In genomic region chr1:222617367-222617951, GRCh38 we compare ENCODE assay signal across 8 cellular contexts. TPM values are rescaled to one million over a fixed set of nuclear protein-coding genes. Genes with fewer than 3 reads are reported as not detected.
DNase-seq lines count a peak whose midpoint lies in the region; ATAC-seq, FAIRE-seq and TF ChIP-seq lines count a peak whose summit lies in the region.

No MANE protein-coding gene starts in this region.

- WGBS in pancreas, 2 donors: 1 to 2% methylated on average over 14 to 36 of the region's 37 CpGs
- 2% methylated on average over 28 to 30 of the region's 37 CpGs for WGBS in thyroid gland, 2 donors

- peak; percentile 89 for DNase-seq in GM12864 (ENCODE audit: low read depth)
- DNase-seq in NCI-H1105 treated with DMSO at 0.1 percent for 48 hours (lab: John Stamatoyannopoulos, UW): peak; percentile 98
- peak; percentile 80 for DNase-seq in SKM-1 treated with dmso at 0.1 percent for 144 hours (lab: John Stamatoyannopoulos, UW; ENCODE audit: unreplicated experiment)
- DNase-seq in activated naive CD8-positive, alpha-beta T cell treated with anti-CD3 and anti-CD28 coated beads, Interleukin-2, amount 10 ng/mL, durations not matched to agents 7 days and 5 days: peak; percentile 90
- DNase-seq in cardiac muscle cell (ENCODE audit: low read depth in 1 of 2, low spot score in 1 of 2): peak; percentile 96 to 100
- DNase-seq in pancreas: peak; percentile 93 to 99 (median 98)
- peak; percentile 94 to 95 for DNase-seq in thyroid gland

- H3K9me3 ChIP-seq in cardiac muscle cell (ENCODE audit: low read depth): no peaks in the 10 kb centered on the region
- H3K9me3 ChIP-seq in pancreas: no peaks in the 10 kb centered on the region
- no peaks in the 10 kb centered on the region for H3K9me3 ChIP-seq in thyroid gland

- H3K4me1 Mint-ChIP-seq in activated naive CD8-positive, alpha-beta T cell treated with anti-CD3 and anti-CD28 coated beads, Interleukin-2, amount 10 ng/mL, durations not matched to agents 7 days and 5 days: peaks cover 17% of the 10 kb centered on the region

- peaks cover 4% of the 10 kb centered on the region for H3K36me3 Mint-ChIP-seq in activated naive CD8-positive, alpha-beta T cell treated with anti-CD3 and anti-CD28 coated beads, Interleukin-2, amount 10 ng/mL, durations not matched to agents 7 days and 5 days

- peak; percentile 85 for ATAC-seq in HG02759 (IDR thresholded peaks at IDR 0.05; ENCODE audit: unreplicated experiment)
- peak; percentile 96 for ATAC-seq in activated naive CD8-positive, alpha-beta T cell treated with anti-CD3 and anti-CD28 coated beads, Interleukin-2, amount 10 ng/mL, durations not matched to agents 7 days and 5 days (ENCODE audit: low read depth)
- peak; percentile 88 to 95 (median 92) for ATAC-seq in pancreas

- peak overlapping the region; percentile 87 for H3K27ac Mint-ChIP-seq in activated naive CD8-positive, alpha-beta T cell treated with anti-CD3 and anti-CD28 coated beads, Interleukin-2, amount 10 ng/mL, durations not matched to agents 7 days and 5 days

- TF ChIP-seq CTCF in GM12864 (IDR thresholded peaks at IDR 0.05; ENCODE audit: low read depth, low read length, missing control alignments) (no peak), cardiac muscle cell (IDR thresholded peaks at IDR 0.05; ENCODE audit: low read depth, low read length) (no peak), pancreas (IDR thresholded peaks at IDR 0.05) (no peak), thyroid gland (IDR thresholded peaks at IDR 0.05) (no peak)

- peaks cover 6% of the 10 kb centered on the region for H3K36me3 ChIP-seq in cardiac muscle cell
- no peaks in the 10 kb centered on the region for H3K36me3 ChIP-seq in pancreas
- H3K36me3 ChIP-seq in thyroid gland: no peaks in the 10 kb centered on the region

- H3K4me3 Mint-ChIP-seq in activated naive CD8-positive, alpha-beta T cell treated with anti-CD3 and anti-CD28 coated beads, Interleukin-2, amount 10 ng/mL, durations not matched to agents 7 days and 5 days: peak overlapping the region; percentile 89

- no peak overlapping the region for H3K27ac ChIP-seq in cardiac muscle cell
- H3K27ac ChIP-seq in pancreas: peak overlapping the region; percentile 56 to 80 (median 67)
- peak overlapping the region; percentile 28 to 73 (median 57) for H3K27ac ChIP-seq in thyroid gland

- H3K27me3 ChIP-seq in cardiac muscle cell: peaks cover 17% of the 10 kb centered on the region
- no peaks in the 10 kb centered on the region for H3K27me3 ChIP-seq in pancreas
- no peaks in the 10 kb centered on the region for H3K27me3 ChIP-seq in thyroid gland

- intact Hi-C loops in pancreas (cut with DNase I): no loop called here
- intact Hi-C loops in thyroid gland (cut with DNase I): no loop called here

- H3K4me1 ChIP-seq in cardiac muscle cell (ENCODE audit: low read depth) (peaks cover 3% of the 10 kb centered on the region), pancreas (peaks cover 0 to 17% (median 5%) of the 10 kb centered on the region in 3 donors), thyroid gland (peaks cover 0 to 9% of the 10 kb centered on the region in 2 donors)

- peaks cover 18% of the 10 kb centered on the region for H3K27me3 Mint-ChIP-seq in activated naive CD8-positive, alpha-beta T cell treated with anti-CD3 and anti-CD28 coated beads, Interleukin-2, amount 10 ng/mL, durations not matched to agents 7 days and 5 days

- no peak for FAIRE-seq in pancreas (lab: Jason Lieb, UNC)

- peak in 1 of 2 donors; percentile 66 for TF ChIP-seq POLR2A in thyroid gland (IDR thresholded peaks at IDR 0.05)

- POLR2A ChIA-PET in activated naive CD8-positive, alpha-beta T cell treated with anti-CD3 and anti-CD28 coated beads, Interleukin-2, amount 10 ng/mL, durations not matched to agents 7 days and 5 days (lab: Charles Lee): interaction anchor here (1.0 kb wide), 1 partner anchor 27 kb away, joined by 3 read pairs; no protein-coding TSS in a partner anchor

- H3K9me3 Mint-ChIP-seq in activated naive CD8-positive, alpha-beta T cell treated with anti-CD3 and anti-CD28 coated beads, Interleukin-2, amount 10 ng/mL, durations not matched to agents 7 days and 5 days: no peaks in the 10 kb centered on the region

- H3K4me3 ChIP-seq in GM12864 (ENCODE audit: low read depth, low read length): peak overlapping the region; percentile 59
- H3K4me3 ChIP-seq in cardiac muscle cell: peak overlapping the region; percentile 27
- H3K4me3 ChIP-seq in pancreas: peak overlapping the region; percentile 23 to 48 (median 40)
- peak overlapping the region; percentile 50 to 79 (median 51) for H3K4me3 ChIP-seq in thyroid gland (replicated peaks in 1 of 3)

RNA-seq across cellular contexts. Expression of gene MIA3, which starts 0.4 kb away (rescaled TPM):
- total RNA-seq in activated naive CD8-positive, alpha-beta T cell treated with anti-CD3 and anti-CD28 coated beads, Interleukin-2, amount 10 ng/mL, durations not matched to agents 7 days and 5 days: 10 to 100 TPM; 80.7 to 82.3 TPM
- total RNA-seq in cardiac muscle cell (29.3 and 38.5 TPM in 2 replicates), pancreas (10 to 100 TPM; 40.7 to 59.7 (median 52.3) TPM), thyroid gland (10 to 100 TPM; 58.0 to 96.3 (median 70.0) TPM)
- polyA plus RNA-seq in cardiac muscle cell (32.9 and 53.8 TPM in 2 replicates), pancreas (10 to 100 TPM; 26.9 to 29.8 TPM)

RNA-seq across cellular contexts. Expression of gene TAF1A, which starts 27.7 kb away (rescaled TPM):
- 10 to 100 TPM; 12.1 to 14.4 TPM for total RNA-seq in activated naive CD8-positive, alpha-beta T cell treated with anti-CD3 and anti-CD28 coated beads, Interleukin-2, amount 10 ng/mL, durations not matched to agents 7 days and 5 days
- 5.0 and 5.7 TPM in 2 replicates for total RNA-seq in cardiac muscle cell
- polyA plus RNA-seq in cardiac muscle cell: 3.9 and 5.5 TPM in 2 replicates
- 1 to 10 TPM; 1.6 to 4.1 (median 2.5) TPM for total RNA-seq in pancreas
- polyA plus RNA-seq in pancreas: 1 to 10 TPM; 1.4 to 1.9 TPM
- 10 to 100 TPM in 3 of 4 donors, 1 to 10 TPM in 1; 7.4 to 18.4 (median 15.0) TPM for total RNA-seq in thyroid gland
